ENCODE assay signal across 11 cellular contexts in the genomic region with DNA sequence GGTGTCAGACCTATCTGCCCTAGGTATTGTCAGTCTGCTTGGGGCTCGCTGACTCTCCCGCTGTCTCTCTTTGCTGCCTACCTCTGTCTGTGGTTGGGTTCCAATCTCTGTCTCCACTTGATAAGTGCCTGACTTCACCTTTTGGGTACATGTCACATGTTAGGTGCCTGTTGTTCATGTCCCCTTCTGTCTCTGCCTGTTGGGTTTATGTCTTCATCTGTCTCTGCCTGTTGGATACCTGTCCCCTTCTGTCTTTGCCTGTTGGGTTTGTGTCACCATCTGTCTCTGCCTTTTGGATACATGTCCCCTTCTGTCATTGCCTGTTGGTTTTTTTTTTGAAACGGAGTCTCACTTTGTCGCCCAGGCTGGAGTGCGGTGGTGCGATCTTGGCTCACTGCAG. TPM values are rescaled to one million over a fixed set of nuclear protein-coding genes. Genes with fewer than 3 reads are reported as not detected.
DNase-seq lines count a peak whose midpoint lies in the region; ATAC-seq, FAIRE-seq and TF ChIP-seq lines count a peak whose summit lies in the region.
"Had no signal": no experiment of that assay in that cellular context is flagged by ENCODE, and none has a peak within 500 bp of the region (broad histone marks: within the 10 kb centered on the region; RNA-seq: fewer than 3 reads in every experiment).

No MANE protein-coding gene starts in this region.

- H3K27me3 ChIP-seq in keratinocyte (ENCODE audit: control insufficient read depth, extremely low read depth, insufficient read depth, low read length) = no peaks in the 10 kb centered on the region

- CTCF ChIA-PET in activated CD8-positive, alpha-beta T cell treated with anti-CD3 and anti-CD28 coated beads, Interleukin-2, amount 10 ng/mL, durations not matched to agents 7 days and 5 days (lab: Charles Lee) = interaction anchor here (0.7 kb wide), 1 partner anchor 74 kb away, joined by 3 read pairs; no protein-coding TSS in a partner anchor

- peaks cover 49% of the 10 kb centered on the region for H3K36me3 Mint-ChIP-seq in activated CD8-positive, alpha-beta T cell treated with anti-CD3 and anti-CD28 coated beads, Interleukin-2, amount 10 ng/mL, durations not matched to agents 7 days and 5 days (ENCODE audit: low read depth)

- H3K9ac ChIP-seq in keratinocyte (ENCODE audit: control insufficient read depth, extremely low read depth, insufficient read depth, low read length) = no peak overlapping the region

- peaks cover 68% of the 10 kb centered on the region for H3K79me2 ChIP-seq in keratinocyte (ENCODE audit: control insufficient read depth, insufficient read depth, low read length)

- peaks cover 9% of the 10 kb centered on the region for H4K20me1 ChIP-seq in keratinocyte (ENCODE audit: control insufficient read depth, extremely low read depth, insufficient read depth, low read length)

- DNase-seq in Ammon's horn (ENCODE audit: low spot score) = peak; percentile 1
- no peak for DNase-seq in activated CD8-positive, alpha-beta T cell treated with anti-CD3 and anti-CD28 coated beads, Interleukin-2, amount 10 ng/mL, durations not matched to agents 7 days and 5 days
- no peak for DNase-seq in keratinocyte (ENCODE audit: low read depth, low spot score)
- no peak for DNase-seq in putamen (ENCODE audit: low spot score)
- DNase-seq in SHP77 (lab: John Stamatoyannopoulos, UW) = no peak
- DNase-seq in GM19238 (ENCODE audit: insufficient read length, low spot score) = no peak
- DNase-seq in activated gamma-delta T cell treated with Interleukin-2 at 50 U/mL for 16 hours = no peak
- DNase-seq: NCI-H187 treated with DMSO at 0.1 percent for 48 hours had no signal

- POLR2A ChIA-PET in activated CD8-positive, alpha-beta T cell treated with anti-CD3 and anti-CD28 coated beads, Interleukin-2, amount 10 ng/mL, durations not matched to agents 7 days and 5 days (lab: Charles Lee) = no interaction called here

- H3K4me1 ChIP-seq in keratinocyte (ENCODE audit: control insufficient read depth, extremely low read depth, insufficient read depth, low read length) = peaks cover 40% of the 10 kb centered on the region

- dilution Hi-C loops in keratinocyte (cut with MboI; ENCODE audit: extremely low pct_ligation_motif_present, low sequenced_read_pairs) = no loop called here

- FAIRE-seq in keratinocyte (lab: Jason Lieb, UNC) = no peak
- FAIRE-seq: bronchial epithelial cell had no signal

- H3K9me1 ChIP-seq in keratinocyte (ENCODE audit: control insufficient read depth, extremely low read depth, insufficient read depth, low read length) = peaks cover 14% of the 10 kb centered on the region

- no peak for TF ChIP-seq CTCF in keratinocyte (optimal IDR thresholded peaks at IDR 0.05 in 1 of 3, IDR thresholded peaks at IDR 0.05 in 1 of 3, conservative IDR thresholded peaks at IDR 0.05 in 1 of 3; ENCODE audit: extremely low read depth in 1 of 3, insufficient read depth in 2 of 3, low read length in 3 of 3)

- H3K4me3 Mint-ChIP-seq in activated CD8-positive, alpha-beta T cell treated with anti-CD3 and anti-CD28 coated beads, Interleukin-2, amount 10 ng/mL, durations not matched to agents 7 days and 5 days = peak overlapping the region; percentile 85

- no peaks in the 10 kb centered on the region for H3K27me3 Mint-ChIP-seq in activated CD8-positive, alpha-beta T cell treated with anti-CD3 and anti-CD28 coated beads, Interleukin-2, amount 10 ng/mL, durations not matched to agents 7 days and 5 days (ENCODE audit: low read depth)

- no peak for ATAC-seq in activated CD8-positive, alpha-beta T cell treated with anti-CD3 and anti-CD28 coated beads, Interleukin-2, amount 10 ng/mL, durations not matched to agents 7 days and 5 days

- peaks cover 24 to 37% of the 10 kb centered on the region in 2 experiments for H3K36me3 ChIP-seq in keratinocyte (ENCODE audit: control insufficient read depth in 2 of 2, extremely low read depth in 1 of 2, insufficient read depth in 2 of 2, low read length in 2 of 2)

- H3K4me3 ChIP-seq in GM08714 (ENCODE audit: low read length) = peak overlapping the region; percentile 35; the same call in 1 of the 2 replicates
- H3K4me3 ChIP-seq in keratinocyte (ENCODE audit: control insufficient read depth in 2 of 3, extremely low read depth in 1 of 3, insufficient read depth in 2 of 3, low read depth in 1 of 3, low read length in 3 of 3) = no peak overlapping the region
- H3K4me3 ChIP-seq: smooth muscle cell had no signal

- peak overlapping the region; percentile 20 for H3K27ac ChIP-seq in keratinocyte (ENCODE audit: control insufficient read depth, insufficient read depth, low read length)

- H3K4me2 ChIP-seq in keratinocyte (ENCODE audit: control insufficient read depth, extremely low read depth, insufficient read depth, low read depth, low read length) = no peak overlapping the region
- H3K4me2 ChIP-seq: smooth muscle cell had no signal

- H3K27ac Mint-ChIP-seq in activated CD8-positive, alpha-beta T cell treated with anti-CD3 and anti-CD28 coated beads, Interleukin-2, amount 10 ng/mL, durations not matched to agents 7 days and 5 days = peak overlapping the region; percentile 36

- no peaks in the 10 kb centered on the region for H3K9me3 Mint-ChIP-seq in activated CD8-positive, alpha-beta T cell treated with anti-CD3 and anti-CD28 coated beads, Interleukin-2, amount 10 ng/mL, durations not matched to agents 7 days and 5 days (ENCODE audit: insufficient read depth)

- no peaks in the 10 kb centered on the region for H3K9me3 ChIP-seq in keratinocyte (ENCODE audit: control insufficient read depth, low read depth, low read length)

- peaks cover 91% of the 10 kb centered on the region for H3K4me1 Mint-ChIP-seq in activated CD8-positive, alpha-beta T cell treated with anti-CD3 and anti-CD28 coated beads, Interleukin-2, amount 10 ng/mL, durations not matched to agents 7 days and 5 days (ENCODE audit: low read depth)

- H2AFZ ChIP-seq in keratinocyte (ENCODE audit: control insufficient read depth, low read length) = no peak overlapping the region

RNA-seq across cellular contexts. Expression of a gene that starts 14.6 kb away (rescaled TPM):
- 100 to 1,000 TPM; 179 to 193 TPM for total RNA-seq in activated CD8-positive, alpha-beta T cell treated with anti-CD3 and anti-CD28 coated beads, Interleukin-2, amount 10 ng/mL, durations not matched to agents 7 days and 5 days
- polyA plus RNA-seq in keratinocyte = 65.9 to 82.9 TPM (median 73.8 TPM) in 3 replicates
- polyA plus RNA-seq in keratinocyte (2011; ENCODE audit: low read depth) = 22.2 TPM
- 60.8 and 81.6 TPM in 2 replicates for polyA plus RNA-seq in keratinocyte (2011; cell fraction: cytosol; rRNA removed)
- 63.6 and 79.7 TPM in 2 replicates for polyA plus RNA-seq in keratinocyte (2011; cell fraction: nucleus; rRNA removed)
- 46.3 and 93.2 TPM in 2 replicates for polyA plus RNA-seq in keratinocyte (2012; ENCODE audit: low replicate concordance)
- 112 to 260 TPM (median 115 TPM) in 3 replicates for polyA minus RNA-seq in keratinocyte
- 137 TPM for polyA minus RNA-seq in keratinocyte (2011; cell fraction: cytosol; rRNA and poly(A)+ RNA removed)
- 71.3 and 74.2 TPM in 2 replicates for polyA minus RNA-seq in keratinocyte (2011; cell fraction: nucleus; rRNA and poly(A)+ RNA removed)
